21 cellular contexts compared by ENCODE assay signal in genomic region chr7:42025635-42026375, GRCh38.
"Had no signal": no experiment of that assay in that cellular context is flagged by ENCODE, and none has a peak within 500 bp of the region (broad histone marks: within the 10 kb centered on the region; RNA-seq: fewer than 3 reads in every experiment).

No MANE protein-coding gene starts in this region.

- H3K4me3 ChIP-seq: tibial artery had no signal

- H3K27ac Mint-ChIP-seq: activated B cell treated with CpG ODN at 0.5 μM for 24 hours; activated CD4-positive, alpha-beta T cell treated with anti-CD3 and anti-CD28 coated beads, Interleukin-2, amount 10 ng/mL, durations not matched to agents 24 days and 14 days; activated CD8-positive, alpha-beta T cell treated with anti-CD3 and anti-CD28 coated beads, Interleukin-2, amount 10 ng/mL, durations not matched to agents 7 days and 5 days; activated naive CD8-positive, alpha-beta T cell; activated T-cell treated with anti-CD3 and anti-CD28 coated beads, Interleukin-2, amount 50 U/mL, for 72 hours; dendritic cell treated with granulocyte-macrophage colony-stimulating factor and Interleukin-4, amounts not matched to agents 40 ng/mL and 50 ng/mL, for 4 days; immature natural killer cell had no signal

- H3K27me3 Mint-ChIP-seq: activated CD4-positive, alpha-beta T cell treated with anti-CD3 and anti-CD28 coated beads, Interleukin-2, amount 10 ng/mL, durations not matched to agents 24 days and 14 days; central memory CD8-positive, alpha-beta T cell had no signal

- H3K9me3 Mint-ChIP-seq: activated B cell treated with CpG ODN at 0.5 μM for 24 hours; activated CD4-positive, alpha-beta T cell treated with anti-CD3 and anti-CD28 coated beads, Interleukin-2, amount 10 ng/mL, durations not matched to agents 24 days and 14 days; activated T-cell treated with anti-CD3 and anti-CD28 coated beads, Interleukin-2, amount 50 U/mL, for 72 hours; central memory CD8-positive, alpha-beta T cell; dendritic cell treated with granulocyte-macrophage colony-stimulating factor and Interleukin-4, amounts not matched to agents 40 ng/mL and 50 ng/mL, for 4 days; immature natural killer cell had no signal

- H3K27ac ChIP-seq: neutrophil, tibial artery had no signal

- DNase-seq: activated B cell treated with CpG ODN at 0.5 μM for 24 hours; activated CD4-positive, alpha-beta T cell treated with anti-CD3 and anti-CD28 coated beads, Interleukin-2, amount 10 ng/mL, durations not matched to agents 24 days and 14 days; activated CD8-positive, alpha-beta memory T cell treated with anti-CD3 and anti-CD28 coated beads, Interleukin-2, amount 50 U/mL, for 48 hours; activated CD8-positive, alpha-beta T cell treated with anti-CD3 and anti-CD28 coated beads, Interleukin-2, amount 10 ng/mL, durations not matched to agents 7 days and 5 days; activated gamma-delta T cell treated with Interleukin-2 at 50 U/mL for 16 hours; activated T-cell treated with anti-CD3 and anti-CD28 coated beads, Interleukin-2, amount 50 U/mL, for 72 hours; amniotic stem cell; effector memory CD4-positive, alpha-beta T cell; foreskin melanocyte; immature natural killer cell; midbrain; retina; stimulated activated CD4-positive, alpha-beta T cell treated with anti-CD3 and anti-CD28 coated beads, Interleukin-15, amount 100 ng/mL, for 24 hours; stimulated activated CD4-positive, alpha-beta T cell treated with anti-CD3 and anti-CD28 coated beads, Interleukin-4, amount 100 ng/mL, for 1 hour; stimulated activated naive CD4-positive, alpha-beta T cell; SW 1271; tibial artery had no signal

- H3K4me3 Mint-ChIP-seq: activated B cell treated with CpG ODN at 0.5 μM for 24 hours; activated CD4-positive, alpha-beta T cell treated with anti-CD3 and anti-CD28 coated beads, Interleukin-2, amount 10 ng/mL, durations not matched to agents 24 days and 14 days; activated CD8-positive, alpha-beta T cell treated with anti-CD3 and anti-CD28 coated beads, Interleukin-2, amount 10 ng/mL, durations not matched to agents 7 days and 5 days; activated naive CD8-positive, alpha-beta T cell; activated T-cell treated with anti-CD3 and anti-CD28 coated beads, Interleukin-2, amount 50 U/mL, for 72 hours; central memory CD8-positive, alpha-beta T cell; dendritic cell treated with granulocyte-macrophage colony-stimulating factor and Interleukin-4, amounts not matched to agents 40 ng/mL and 50 ng/mL, for 4 days; immature natural killer cell had no signal

- H3K4me1 ChIP-seq: tibial artery had no signal

- H3K4me1 Mint-ChIP-seq: activated B cell treated with CpG ODN at 0.5 μM for 24 hours; activated CD4-positive, alpha-beta T cell treated with anti-CD3 and anti-CD28 coated beads, Interleukin-2, amount 10 ng/mL, durations not matched to agents 24 days and 14 days; central memory CD8-positive, alpha-beta T cell; immature natural killer cell had no signal

- H3K36me3 ChIP-seq: neutrophil had no signal

- H3K36me3 Mint-ChIP-seq: activated naive CD8-positive, alpha-beta T cell had no signal

- H3K27me3 ChIP-seq: tibial artery had no signal

- H3K9me3 ChIP-seq: neutrophil, tibial artery had no signal
